In the genomic region with DNA sequence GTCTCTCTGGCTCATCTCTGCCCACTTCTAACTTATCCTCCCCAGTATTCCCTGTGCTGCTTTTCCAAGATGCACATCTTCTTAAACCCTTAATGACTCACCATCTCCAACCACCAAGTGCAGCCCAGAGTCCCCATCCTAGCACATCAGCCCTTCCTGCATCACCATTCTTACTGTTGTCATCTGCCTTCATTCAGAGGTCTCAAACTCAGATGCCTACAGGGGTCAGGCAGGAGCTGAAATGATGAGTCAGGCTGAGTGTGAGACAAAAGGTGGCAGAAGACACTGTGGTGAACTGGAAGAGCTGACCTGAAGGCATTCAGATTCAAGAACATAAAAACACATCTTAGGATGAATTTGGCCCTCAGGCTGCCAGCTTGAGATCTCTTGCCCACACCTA, we compare ENCODE assay signal across 1 cellular context.
TF ChIP-seq lines count a peak whose summit lies in the region.

No MANE protein-coding gene starts in this region.

TF ChIP-seq in HepG2, 621 proteins besides CTCF, POLR2A, EP300 and RAD21 (continued from another document):
- TF ChIP-seq, protein P1, sequence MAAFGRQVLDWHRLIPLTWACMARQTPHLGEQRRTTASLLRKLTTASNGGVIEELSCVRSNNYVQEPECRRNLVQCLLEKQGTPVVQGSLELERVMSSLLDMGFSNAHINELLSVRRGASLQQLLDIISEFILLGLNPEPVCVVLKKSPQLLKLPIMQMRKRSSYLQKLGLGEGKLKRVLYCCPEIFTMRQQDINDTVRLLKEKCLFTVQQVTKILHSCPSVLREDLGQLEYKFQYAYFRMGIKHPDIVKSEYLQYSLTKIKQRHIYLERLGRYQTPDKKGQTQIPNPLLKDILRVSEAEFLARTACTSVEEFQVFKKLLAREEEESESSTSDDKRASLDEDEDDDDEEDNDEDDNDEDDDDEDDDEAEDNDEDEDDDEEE (CRISPR knock-in tag; IDR thresholded peaks at IDR 0.05), result no peak
- TF ChIP-seq ZNF660 (CRISPR knock-in tag; IDR thresholded peaks at IDR 0.05; ENCODE audit: borderline replicate concordance, low read depth), result no peak
